ENCODE assay signal across 19 cellular contexts in the genomic region with DNA sequence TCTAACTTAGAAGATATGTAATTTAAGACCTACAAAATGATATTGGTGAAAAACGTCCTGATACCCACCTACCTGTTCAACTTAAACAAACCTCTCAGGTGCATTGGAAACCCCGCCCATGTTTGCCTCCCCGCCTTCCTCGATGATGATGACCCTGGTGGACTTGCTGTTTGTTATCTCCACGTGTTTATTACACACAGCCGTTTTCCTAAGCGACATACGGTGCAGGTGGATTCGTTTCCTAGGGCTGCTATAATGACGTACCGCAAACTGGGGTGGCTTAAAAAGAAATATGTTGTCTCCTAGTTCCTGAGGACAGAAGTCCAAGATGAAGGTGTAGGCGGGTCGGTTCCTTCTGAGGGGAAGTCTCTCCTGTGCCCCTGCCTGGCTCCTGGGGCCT.
DNase-seq lines count a peak whose midpoint lies in the region; ATAC-seq, FAIRE-seq and TF ChIP-seq lines count a peak whose summit lies in the region.
"Had no signal": no experiment of that assay in that cellular context is flagged by ENCODE, and none has a peak within 500 bp of the region (broad histone marks: within the 10 kb centered on the region; RNA-seq: fewer than 3 reads in every experiment).

No MANE protein-coding gene starts in this region.

- intact Hi-C loops in mucosa of descending colon (cut with DNase I, micrococcal nuclease), result no loop called here

- H3K9me3 Mint-ChIP-seq in activated naive CD4-positive, alpha-beta T cell treated with anti-CD3 and anti-CD28 coated beads, Interleukin-2, amount 10 ng/mL, durations not matched to agents 7 days and 5 days, result no peaks in the 10 kb centered on the region
- H3K9me3 Mint-ChIP-seq in activated naive CD8-positive, alpha-beta T cell treated with anti-CD3 and anti-CD28 coated beads, Interleukin-2, amount 50 U/mL, for 24 hours, result no peaks in the 10 kb centered on the region
- H3K9me3 Mint-ChIP-seq: HFFc6 had no signal

- 30 to 67% (median 57%) methylated on average over 13 of the region's 13 CpGs for WGBS in small intestine, 3 donors

- no peaks in the 10 kb centered on the region for H3K4me1 ChIP-seq in mucosa of descending colon (ENCODE audit: low read depth)
- no peaks in the 10 kb centered on the region for H3K4me1 ChIP-seq in small intestine (ENCODE audit: control insufficient read depth in 2 of 2, insufficient read depth in 1 of 2, low read depth in 1 of 2, low read length in 1 of 2)
- H3K4me1 ChIP-seq: Caco-2, HAP-1 had no signal

- H3K27ac Mint-ChIP-seq in activated naive CD4-positive, alpha-beta T cell treated with anti-CD3 and anti-CD28 coated beads, Interleukin-2, amount 10 ng/mL, durations not matched to agents 7 days and 5 days, result peak overlapping the region; percentile 33
- no peak overlapping the region for H3K27ac Mint-ChIP-seq in activated naive CD8-positive, alpha-beta T cell treated with anti-CD3 and anti-CD28 coated beads, Interleukin-2, amount 50 U/mL, for 24 hours
- H3K27ac Mint-ChIP-seq: CD4-positive, alpha-beta memory T cell; HFFc6 had no signal

- H3K36me3 ChIP-seq in mucosa of descending colon (ENCODE audit: low read depth), result no peaks in the 10 kb centered on the region
- no peaks in the 10 kb centered on the region for H3K36me3 ChIP-seq in small intestine (ENCODE audit: control insufficient read depth in 2 of 2, insufficient read depth in 2 of 2, low read length in 2 of 2)

- no peak for DNase-seq in activated naive CD4-positive, alpha-beta T cell treated with anti-CD3 and anti-CD28 coated beads, Interleukin-2, amount 10 ng/mL, durations not matched to agents 7 days and 5 days
- DNase-seq in activated naive CD4-positive, alpha-beta T cell treated with anti-CD3 and anti-CD28 coated beads, Interleukin-2, amount 50 U/mL, for 16 hours, result no peak
- peak in 1 of 3 donors; percentile 12 for DNase-seq in mucosa of descending colon
- peak; percentile 46 for DNase-seq in small intestine
- DNase-seq in NCI-H1930 (lab: John Stamatoyannopoulos, UW), result no peak
- DNase-seq in activated naive CD8-positive, alpha-beta T cell treated with anti-CD3 and anti-CD28 coated beads, Interleukin-2, amount 50 U/mL, for 24 hours, result no peak
- DNase-seq in A172 (ENCODE audit: low spot score), result no peak
- DNase-seq: 8988T; C1 segment of cervical spinal cord; Caco-2; CD4-positive, alpha-beta memory T cell; DMS153; DND-41; GOT3; HFFc6 had no signal

- no peak overlapping the region for H3K27ac ChIP-seq in small intestine (ENCODE audit: low read depth in 1 of 2, low read length in 1 of 2)

- CTCF ChIA-PET in activated naive CD4-positive, alpha-beta T cell treated with anti-CD3 and anti-CD28 coated beads, Interleukin-2, amount 10 ng/mL, durations not matched to agents 7 days and 5 days (lab: Charles Lee), result no interaction called here

- no peaks in the 10 kb centered on the region for H3K27me3 Mint-ChIP-seq in activated naive CD4-positive, alpha-beta T cell treated with anti-CD3 and anti-CD28 coated beads, Interleukin-2, amount 10 ng/mL, durations not matched to agents 7 days and 5 days
- no peaks in the 10 kb centered on the region for H3K27me3 Mint-ChIP-seq in activated naive CD8-positive, alpha-beta T cell treated with anti-CD3 and anti-CD28 coated beads, Interleukin-2, amount 50 U/mL, for 24 hours
- H3K27me3 Mint-ChIP-seq: CD4-positive, alpha-beta memory T cell had no signal

- H3K4me3 ChIP-seq in mucosa of descending colon (no peak overlapping the region), small intestine (ENCODE audit: low read depth in 1 of 2, low read length in 2 of 2) (no peak overlapping the region)
- H3K4me3 ChIP-seq: HAP-1 had no signal

- H3K4me1 Mint-ChIP-seq in activated naive CD4-positive, alpha-beta T cell treated with anti-CD3 and anti-CD28 coated beads, Interleukin-2, amount 10 ng/mL, durations not matched to agents 7 days and 5 days, result no peaks in the 10 kb centered on the region
- H3K4me1 Mint-ChIP-seq in activated naive CD8-positive, alpha-beta T cell treated with anti-CD3 and anti-CD28 coated beads, Interleukin-2, amount 50 U/mL, for 24 hours, result no peaks in the 10 kb centered on the region

- H3K4me3 Mint-ChIP-seq in activated naive CD4-positive, alpha-beta T cell treated with anti-CD3 and anti-CD28 coated beads, Interleukin-2, amount 10 ng/mL, durations not matched to agents 7 days and 5 days, result no peak overlapping the region
- H3K4me3 Mint-ChIP-seq in activated naive CD8-positive, alpha-beta T cell treated with anti-CD3 and anti-CD28 coated beads, Interleukin-2, amount 50 U/mL, for 24 hours, result no peak overlapping the region
- H3K4me3 Mint-ChIP-seq: CD4-positive, alpha-beta memory T cell; HFFc6 had no signal

- H3K9me3 ChIP-seq in mucosa of descending colon, result no peaks in the 10 kb centered on the region
- no peaks in the 10 kb centered on the region for H3K9me3 ChIP-seq in small intestine (ENCODE audit: control insufficient read depth, low read depth)
- H3K9me3 ChIP-seq: Caco-2, HAP-1 had no signal

- ATAC-seq in mucosa of descending colon, result peak; percentile 64
- ATAC-seq in activated naive CD8-positive, alpha-beta T cell treated with anti-CD3 and anti-CD28 coated beads, Interleukin-2, amount 50 U/mL, for 24 hours, result no peak

- no peak for TF ChIP-seq CTCF in mucosa of descending colon (IDR thresholded peaks at IDR 0.05)

- no peaks in the 10 kb centered on the region for H3K27me3 ChIP-seq in small intestine (ENCODE audit: control insufficient read depth in 2 of 2, insufficient read depth in 2 of 2, low read length in 2 of 2)

- no peak for FAIRE-seq in small intestine (lab: Jason Lieb, UNC)
- FAIRE-seq: G401.6, GM12892, H54 had no signal

- H3K36me3 Mint-ChIP-seq in activated naive CD4-positive, alpha-beta T cell treated with anti-CD3 and anti-CD28 coated beads, Interleukin-2, amount 10 ng/mL, durations not matched to agents 7 days and 5 days, result peaks cover 11% of the 10 kb centered on the region
- H3K36me3 Mint-ChIP-seq in activated naive CD8-positive, alpha-beta T cell treated with anti-CD3 and anti-CD28 coated beads, Interleukin-2, amount 50 U/mL, for 24 hours (ENCODE audit: low read depth), result peaks cover 16% of the 10 kb centered on the region
